In genomic region chr3:196016485-196016884, GRCh38 we compare ENCODE assay signal across 14 cellular contexts.
A peak's percentile ranks its signal among the peaks of the same experiment; 100 is the strongest.
DNase-seq lines count a peak whose midpoint lies in the region; ATAC-seq, FAIRE-seq and TF ChIP-seq lines count a peak whose summit lies in the region.
"Had no signal": no experiment of that assay in that cellular context is flagged by ENCODE, and none has a peak within 500 bp of the region (broad histone marks: within the 10 kb centered on the region; RNA-seq: fewer than 3 reads in every experiment).

No MANE protein-coding gene starts in this region.

- ATAC-seq in RWPE2 (ENCODE audit: low read depth) (peak; percentile 86), gastroesophageal sphincter (no peak)
- ATAC-seq: left cardiac atrium had no signal

- H3K4me3 Mint-ChIP-seq in activated naive CD4-positive, alpha-beta T cell treated with anti-CD3 and anti-CD28 coated beads, Interleukin-2, amount 50 U/mL, for 24 hours = no peak overlapping the region
- H3K4me3 Mint-ChIP-seq in activated naive CD4-positive, alpha-beta T cell treated with anti-CD3 and anti-CD28 coated beads, Interleukin-2, amount 10 ng/mL, durations not matched to agents 7 days and 5 days = no peak overlapping the region
- H3K4me3 Mint-ChIP-seq: neural progenitor cell; stimulated activated naive CD8-positive, alpha-beta T cell treated with anti-CD3 and anti-CD28 coated beads, Interleukin-15, Interleukin-2, amounts not matched to agents 100 ng/mL and 50 ng/mL, for 24 hours had no signal

- H3K4me3 ChIP-seq in RWPE2 (ENCODE audit: severe bottlenecking) = no peak overlapping the region
- no peak overlapping the region for H3K4me3 ChIP-seq in fibroblast of pulmonary artery (replicated peaks; ENCODE audit: low read depth, low read length)
- no peak overlapping the region for H3K4me3 ChIP-seq in gastroesophageal sphincter
- H3K4me3 ChIP-seq: A549, neural progenitor cell had no signal

- H3K27ac Mint-ChIP-seq in activated naive CD4-positive, alpha-beta T cell treated with anti-CD3 and anti-CD28 coated beads, Interleukin-2, amount 50 U/mL, for 24 hours = peak overlapping the region; percentile 51
- no peak overlapping the region for H3K27ac Mint-ChIP-seq in activated naive CD4-positive, alpha-beta T cell treated with anti-CD3 and anti-CD28 coated beads, Interleukin-2, amount 10 ng/mL, durations not matched to agents 7 days and 5 days
- H3K27ac Mint-ChIP-seq: neural progenitor cell; stimulated activated naive CD8-positive, alpha-beta T cell treated with anti-CD3 and anti-CD28 coated beads, Interleukin-15, Interleukin-2, amounts not matched to agents 100 ng/mL and 50 ng/mL, for 24 hours had no signal

- H3K27ac ChIP-seq in RWPE2 (ENCODE audit: poor library complexity, severe bottlenecking) (no peak overlapping the region), gastroesophageal sphincter (no peak overlapping the region)
- H3K27ac ChIP-seq: A549, neural progenitor cell had no signal

- no peak for TF ChIP-seq POLR2A in gastroesophageal sphincter (IDR thresholded peaks at IDR 0.05)

- H3K36me3 ChIP-seq in RWPE2 (ENCODE audit: low read depth) (no peaks in the 10 kb centered on the region), gastroesophageal sphincter (no peaks in the 10 kb centered on the region)
- H3K36me3 ChIP-seq: neural progenitor cell had no signal

- no peak for DNase-seq in activated naive CD4-positive, alpha-beta T cell treated with anti-CD3 and anti-CD28 coated beads, Interleukin-2, amount 10 ng/mL, durations not matched to agents 7 days and 5 days
- DNase-seq in RWPE2 (ENCODE audit: low spot score) (no peak), fibroblast of pulmonary artery (ENCODE audit: low read depth) (peak; percentile 58), urothelium cell line (ENCODE audit: low spot score) (peak; percentile 60), NCI-H187 (lab: John Stamatoyannopoulos, UW) (no peak), inferior parietal cortex (ENCODE audit: extremely low spot score) (no peak)
- DNase-seq: left cardiac atrium, NCI-H2029 treated with DMSO at 0.1 percent for 48 hours, T1000 had no signal

- no peaks in the 10 kb centered on the region for H3K27me3 Mint-ChIP-seq in activated naive CD4-positive, alpha-beta T cell treated with anti-CD3 and anti-CD28 coated beads, Interleukin-2, amount 50 U/mL, for 24 hours
- peaks cover 44% of the 10 kb centered on the region for H3K27me3 Mint-ChIP-seq in activated naive CD4-positive, alpha-beta T cell treated with anti-CD3 and anti-CD28 coated beads, Interleukin-2, amount 10 ng/mL, durations not matched to agents 7 days and 5 days

- no peak for FAIRE-seq in urothelium cell line (lab: Jason Lieb, UNC)
- FAIRE-seq: A549 had no signal

- H3K9me3 ChIP-seq in RWPE2 (ENCODE audit: severe bottlenecking) (no peaks in the 10 kb centered on the region), gastroesophageal sphincter (peaks cover 0 to 1% (median 0%) of the 10 kb centered on the region in 3 donors)
- H3K9me3 ChIP-seq: A549 had no signal

- no peaks in the 10 kb centered on the region for H3K4me1 Mint-ChIP-seq in activated naive CD4-positive, alpha-beta T cell treated with anti-CD3 and anti-CD28 coated beads, Interleukin-2, amount 50 U/mL, for 24 hours
- H3K4me1 Mint-ChIP-seq in activated naive CD4-positive, alpha-beta T cell treated with anti-CD3 and anti-CD28 coated beads, Interleukin-2, amount 10 ng/mL, durations not matched to agents 7 days and 5 days = no peaks in the 10 kb centered on the region

- TF ChIP-seq EP300 in gastroesophageal sphincter (IDR thresholded peaks at IDR 0.05) = no peak

- TF ChIP-seq CTCF in RWPE2 (IDR thresholded peaks at IDR 0.05; ENCODE audit: poor library complexity, severe bottlenecking) (no peak), fibroblast of pulmonary artery (IDR thresholded peaks at IDR 0.05; ENCODE audit: low read length, missing control alignments) (no peak), gastroesophageal sphincter (IDR thresholded peaks at IDR 0.05) (no peak)

- CTCF ChIA-PET in activated naive CD4-positive, alpha-beta T cell treated with anti-CD3 and anti-CD28 coated beads, Interleukin-2, amount 10 ng/mL, durations not matched to agents 7 days and 5 days (lab: Charles Lee) = interaction anchor here (1.5 kb wide), 1 partner anchor 57 kb away, joined by 4 read pairs; no protein-coding TSS in a partner anchor

- H3K36me3 Mint-ChIP-seq in activated naive CD4-positive, alpha-beta T cell treated with anti-CD3 and anti-CD28 coated beads, Interleukin-2, amount 50 U/mL, for 24 hours = no peaks in the 10 kb centered on the region
- no peaks in the 10 kb centered on the region for H3K36me3 Mint-ChIP-seq in activated naive CD4-positive, alpha-beta T cell treated with anti-CD3 and anti-CD28 coated beads, Interleukin-2, amount 10 ng/mL, durations not matched to agents 7 days and 5 days
- H3K36me3 Mint-ChIP-seq: neural progenitor cell had no signal

- H3K9me3 Mint-ChIP-seq in activated naive CD4-positive, alpha-beta T cell treated with anti-CD3 and anti-CD28 coated beads, Interleukin-2, amount 50 U/mL, for 24 hours = no peaks in the 10 kb centered on the region
- H3K9me3 Mint-ChIP-seq in activated naive CD4-positive, alpha-beta T cell treated with anti-CD3 and anti-CD28 coated beads, Interleukin-2, amount 10 ng/mL, durations not matched to agents 7 days and 5 days = peaks cover 2% of the 10 kb centered on the region
- H3K9me3 Mint-ChIP-seq: stimulated activated naive CD8-positive, alpha-beta T cell treated with anti-CD3 and anti-CD28 coated beads, Interleukin-15, Interleukin-2, amounts not matched to agents 100 ng/mL and 50 ng/mL, for 24 hours had no signal

- 46 to 100% methylated on average over 1 to 2 of the region's 2 CpGs for WGBS in gastroesophageal sphincter (ENCODE audit: low coverage in 1 of 2), 2 donors

- H3K27me3 ChIP-seq in RWPE2 (ENCODE audit: insufficient read depth, poor library complexity, severe bottlenecking) (no peaks in the 10 kb centered on the region), gastroesophageal sphincter (no peaks in the 10 kb centered on the region)
- H3K27me3 ChIP-seq: neural progenitor cell had no signal

- H3K4me1 ChIP-seq in RWPE2 (ENCODE audit: insufficient read depth, poor library complexity, severe bottlenecking) = peaks cover 2% of the 10 kb centered on the region
- peaks cover 0 to 14% (median 0%) of the 10 kb centered on the region in 3 donors for H3K4me1 ChIP-seq in gastroesophageal sphincter
- H3K4me1 ChIP-seq: A549, neural progenitor cell had no signal

Comparison
In these comparisons a context has a peak if more than half of its experiments do, and no peak if none do; other contexts are left out.
1. DNase-seq: peak in fibroblast of pulmonary artery (single experiment) and urothelium cell line (single experiment); none in activated naive CD4-positive, alpha-beta T cell treated with anti-CD3 and anti-CD28 coated beads, Interleukin-2, amount 10 ng/mL, durations not matched to agents 7 days and 5 days (single experiment), RWPE2 (single experiment), NCI-H187 (0 of 2) and inferior parietal cortex (single experiment).